Comparison of ENCODE assay signal across 11 cellular contexts in genomic region chr5:155827949-155828348, GRCh38.
A peak's percentile ranks its signal among the peaks of the same experiment; 100 is the strongest.
DNase-seq lines count a peak whose midpoint lies in the region; ATAC-seq lines count a peak whose summit lies in the region.
"Had no signal": no experiment of that assay in that cellular context is flagged by ENCODE, and none has a peak within 500 bp of the region (broad histone marks: within the 10 kb centered on the region; RNA-seq: fewer than 3 reads in every experiment).

No MANE protein-coding gene starts in this region.

- H3K27me3 Mint-ChIP-seq in activated naive CD8-positive, alpha-beta T cell treated with anti-CD3 and anti-CD28 coated beads, Interleukin-2, amount 50 U/mL, for 24 hours, result no peaks in the 10 kb centered on the region
- no peaks in the 10 kb centered on the region for H3K27me3 Mint-ChIP-seq in activated naive CD8-positive, alpha-beta T cell treated with anti-CD3 and anti-CD28 coated beads for 36 hours
- H3K27me3 Mint-ChIP-seq: activated naive CD4-positive, alpha-beta T cell treated with anti-CD3 and anti-CD28 coated beads, Interleukin-2, amount 10 ng/mL, durations not matched to agents 7 days and 5 days had no signal

- peak; percentile 68 for ATAC-seq in activated naive CD8-positive, alpha-beta T cell treated with anti-CD3 and anti-CD28 coated beads, Interleukin-2, amount 50 U/mL, for 24 hours
- ATAC-seq in GM21723 (IDR thresholded peaks at IDR 0.05; ENCODE audit: unreplicated experiment) (peak; percentile 97), HG03108 (IDR thresholded peaks at IDR 0.05; ENCODE audit: unreplicated experiment) (peak; percentile 83)

- no peaks in the 10 kb centered on the region for H3K9me3 Mint-ChIP-seq in activated naive CD8-positive, alpha-beta T cell treated with anti-CD3 and anti-CD28 coated beads, Interleukin-2, amount 50 U/mL, for 24 hours
- H3K9me3 Mint-ChIP-seq in activated naive CD8-positive, alpha-beta T cell treated with anti-CD3 and anti-CD28 coated beads for 36 hours, result no peaks in the 10 kb centered on the region
- H3K9me3 Mint-ChIP-seq: activated naive CD4-positive, alpha-beta T cell treated with anti-CD3 and anti-CD28 coated beads, Interleukin-2, amount 10 ng/mL, durations not matched to agents 7 days and 5 days had no signal

- H3K4me1 Mint-ChIP-seq in activated naive CD8-positive, alpha-beta T cell treated with anti-CD3 and anti-CD28 coated beads, Interleukin-2, amount 50 U/mL, for 24 hours, result peaks cover 1% of the 10 kb centered on the region
- no peaks in the 10 kb centered on the region for H3K4me1 Mint-ChIP-seq in activated naive CD8-positive, alpha-beta T cell treated with anti-CD3 and anti-CD28 coated beads for 36 hours
- H3K4me1 Mint-ChIP-seq: activated naive CD4-positive, alpha-beta T cell treated with anti-CD3 and anti-CD28 coated beads, Interleukin-2, amount 10 ng/mL, durations not matched to agents 7 days and 5 days had no signal

- no peak overlapping the region for H3K27ac Mint-ChIP-seq in activated naive CD8-positive, alpha-beta T cell treated with anti-CD3 and anti-CD28 coated beads, Interleukin-2, amount 50 U/mL, for 24 hours
- H3K27ac Mint-ChIP-seq in activated naive CD8-positive, alpha-beta T cell treated with anti-CD3 and anti-CD28 coated beads for 36 hours, result no peak overlapping the region
- H3K27ac Mint-ChIP-seq: activated naive CD4-positive, alpha-beta T cell treated with anti-CD3 and anti-CD28 coated beads, Interleukin-2, amount 10 ng/mL, durations not matched to agents 7 days and 5 days had no signal

- H3K4me3 Mint-ChIP-seq in activated naive CD8-positive, alpha-beta T cell treated with anti-CD3 and anti-CD28 coated beads, Interleukin-2, amount 50 U/mL, for 24 hours, result no peak overlapping the region
- H3K4me3 Mint-ChIP-seq in activated naive CD8-positive, alpha-beta T cell treated with anti-CD3 and anti-CD28 coated beads for 36 hours, result no peak overlapping the region
- H3K4me3 Mint-ChIP-seq: activated naive CD4-positive, alpha-beta T cell treated with anti-CD3 and anti-CD28 coated beads, Interleukin-2, amount 10 ng/mL, durations not matched to agents 7 days and 5 days had no signal

- no peaks in the 10 kb centered on the region for H3K36me3 Mint-ChIP-seq in activated naive CD8-positive, alpha-beta T cell treated with anti-CD3 and anti-CD28 coated beads, Interleukin-2, amount 50 U/mL, for 24 hours (ENCODE audit: low read depth)
- H3K36me3 Mint-ChIP-seq in activated naive CD8-positive, alpha-beta T cell treated with anti-CD3 and anti-CD28 coated beads for 36 hours, result no peaks in the 10 kb centered on the region
- H3K36me3 Mint-ChIP-seq: activated naive CD4-positive, alpha-beta T cell treated with anti-CD3 and anti-CD28 coated beads, Interleukin-2, amount 10 ng/mL, durations not matched to agents 7 days and 5 days had no signal

- in situ Hi-C loops in KBM-7 (cut with MboI; ENCODE audit: low pct_unique_long_range_greater_than_20kb, low sequenced_read_pairs), result no loop called here

- DNase-seq in activated naive CD8-positive, alpha-beta T cell treated with anti-CD3 and anti-CD28 coated beads, Interleukin-2, amount 50 U/mL, for 24 hours, result no peak
- DNase-seq in activated naive CD8-positive, alpha-beta T cell treated with anti-CD3 and anti-CD28 coated beads for 36 hours, result no peak
- DNase-seq in NCI-H2171 (lab: John Stamatoyannopoulos, UW) (no peak), KBM-7 (no peak), NCI-H1092 (lab: John Stamatoyannopoulos, UW) (no peak), CD1c-positive myeloid dendritic cell (ENCODE audit: extremely low spot score) (no peak)
- DNase-seq: activated naive CD4-positive, alpha-beta T cell treated with anti-CD3 and anti-CD28 coated beads, Interleukin-2, amount 10 ng/mL, durations not matched to agents 7 days and 5 days; esophagus squamous epithelium; psoas muscle had no signal
